ENCODE assay signal across 16 cellular contexts in genomic region chr4:18937746-18938145, GRCh38.
DNase-seq lines count a peak whose midpoint lies in the region; TF ChIP-seq lines count a peak whose summit lies in the region.
"Had no signal": no experiment of that assay in that cellular context is flagged by ENCODE, and none has a peak within 500 bp of the region (broad histone marks: within the 10 kb centered on the region; RNA-seq: fewer than 3 reads in every experiment).

No MANE protein-coding gene starts in this region.

- no peaks in the 10 kb centered on the region for H3K27me3 ChIP-seq in mammary epithelial cell (ENCODE audit: insufficient read depth, low read length)
- H3K27me3 ChIP-seq in endodermal cell (ENCODE audit: control insufficient read depth, insufficient read depth, low read length, poor library complexity, severe bottlenecking) = no peaks in the 10 kb centered on the region
- no peaks in the 10 kb centered on the region for H3K27me3 ChIP-seq in tibial artery

- H3K4me3 Mint-ChIP-seq in MCF 10A (ENCODE audit: unreplicated experiment) (no peak overlapping the region), endodermal cell (no peak overlapping the region), nephron (no peak overlapping the region)
- H3K4me3 Mint-ChIP-seq: CD4-positive, alpha-beta T cell; H9 had no signal

- H3K4me2 ChIP-seq in mammary epithelial cell (ENCODE audit: insufficient read depth, low read depth, low read length) = no peak overlapping the region
- H3K4me2 ChIP-seq: A549 had no signal

- intact Hi-C loops in MCF 10A (cut with micrococcal nuclease) = no loop called here
- intact Hi-C loops in mammary epithelial cell (cut with micrococcal nuclease) = no loop called here
- intact Hi-C loops in tibial artery (cut with DNase I; ENCODE audit: low total_unique reads) = no loop called here

- no peaks in the 10 kb centered on the region for H3K36me3 Mint-ChIP-seq in MCF 10A (ENCODE audit: insufficient read depth, unreplicated experiment)
- no peaks in the 10 kb centered on the region for H3K36me3 Mint-ChIP-seq in endodermal cell (ENCODE audit: low read depth)
- no peaks in the 10 kb centered on the region for H3K36me3 Mint-ChIP-seq in nephron (ENCODE audit: low read depth)

- H3K36me3 ChIP-seq in mammary epithelial cell (ENCODE audit: insufficient read depth, low read length) (no peaks in the 10 kb centered on the region), endodermal cell (ENCODE audit: control insufficient read depth, insufficient read depth, low read length) (no peaks in the 10 kb centered on the region), tibial artery (no peaks in the 10 kb centered on the region)

- WGBS in mammary epithelial cell (ENCODE audit: low coverage, missing lambda C conversion rate) = 50% methylated on average over 4 of the region's 4 CpGs
- WGBS in endodermal cell (ENCODE audit: insufficient coverage in 1 of 2, insufficient read length in 1 of 2), 2 experiments = 83 to 96% methylated on average over 1 to 3 of the region's 4 CpGs

- no peak overlapping the region for H3K27ac ChIP-seq in mammary epithelial cell (ENCODE audit: insufficient read depth, low read depth, low read length)
- no peak overlapping the region for H3K27ac ChIP-seq in endodermal cell (ENCODE audit: low read depth, low read length)
- no peak overlapping the region for H3K27ac ChIP-seq in tibial artery
- H3K27ac ChIP-seq: 22Rv1, A549, C4-2B had no signal

- in situ Hi-C loops in mammary epithelial cell (cut with MboI; ENCODE audit: low sequenced_read_pairs in 2 of 2) = loop anchor here (5.0 to 10.0 kb wide), 2 partner anchors 250 to 253 kb away; no protein-coding TSS in a partner anchor

- no peak overlapping the region for H2AFZ ChIP-seq in mammary epithelial cell (ENCODE audit: low read depth, low read length)

- H3K27ac Mint-ChIP-seq in MCF 10A (ENCODE audit: low read depth, unreplicated experiment) (no peak overlapping the region), endodermal cell (no peak overlapping the region), nephron (peak overlapping the region in 2 of 3 experiments; percentile 19 to 65)
- H3K27ac Mint-ChIP-seq: CD4-positive, alpha-beta T cell; H9 had no signal

- H3K4me1 Mint-ChIP-seq in MCF 10A (ENCODE audit: insufficient read depth, unreplicated experiment) (no peaks in the 10 kb centered on the region), endodermal cell (peaks cover 32% of the 10 kb centered on the region), nephron (peaks cover 23% of the 10 kb centered on the region)

- no peaks in the 10 kb centered on the region for H3K9me3 Mint-ChIP-seq in MCF 10A (ENCODE audit: unreplicated experiment)
- no peaks in the 10 kb centered on the region for H3K9me3 Mint-ChIP-seq in endodermal cell
- peaks cover 2% of the 10 kb centered on the region for H3K9me3 Mint-ChIP-seq in nephron
- H3K9me3 Mint-ChIP-seq: H9 had no signal

- no peaks in the 10 kb centered on the region for H3K4me1 ChIP-seq in mammary epithelial cell (ENCODE audit: insufficient read depth, low read length)
- H3K4me1 ChIP-seq in endodermal cell (ENCODE audit: control insufficient read depth, insufficient read depth, low read length) = no peaks in the 10 kb centered on the region
- H3K4me1 ChIP-seq in tibial artery = no peaks in the 10 kb centered on the region
- H3K4me1 ChIP-seq: A549, Caco-2 had no signal

- BruUV-seq in MCF 10A (replicated peaks; lab: Mats Ljungman, UMichigan) = no TSS peak
- no TSS peak for BruUV-seq in mammary epithelial cell (replicated peaks; lab: Mats Ljungman, UMichigan)

- H3K4me3 ChIP-seq in mammary epithelial cell (replicated peaks in 1 of 3; ENCODE audit: insufficient read depth in 1 of 3, low read depth in 2 of 3, low read length in 3 of 3) (no peak overlapping the region), endodermal cell (ENCODE audit: low read length) (peak overlapping the region; percentile 43), tibial artery (no peak overlapping the region)
- H3K4me3 ChIP-seq: A549, GM12878 had no signal

- no peaks in the 10 kb centered on the region for H4K20me1 ChIP-seq in mammary epithelial cell (ENCODE audit: insufficient read depth, low read length)

- no peaks in the 10 kb centered on the region for H3K9me3 ChIP-seq in mammary epithelial cell (replicated peaks; ENCODE audit: insufficient read depth, low read length)
- peaks cover 6% of the 10 kb centered on the region for H3K9me3 ChIP-seq in endodermal cell (ENCODE audit: control insufficient read depth, low read length)
- H3K9me3 ChIP-seq in tibial artery = no peaks in the 10 kb centered on the region
- H3K9me3 ChIP-seq: A549, Caco-2 had no signal

- dilution Hi-C loops in mammary epithelial cell (cut with HindIII; ENCODE audit: low sequenced_read_pairs) = no loop called here

- CTCF ChIA-PET in MCF 10A (lab: Yijun Ruan, JAX) = interaction anchor here (0.6 kb wide), 1 partner anchor 250 kb away, joined by 3 read pairs; no protein-coding TSS in a partner anchor
- CTCF ChIA-PET in mammary epithelial cell (lab: Charles Lee; ENCODE audit: low non-redundant PET) = no interaction called here

- DNase-seq in MCF 10A (ENCODE audit: unreplicated experiment) = peak; percentile 6
- DNase-seq in mammary epithelial cell = no peak
- no peak for DNase-seq in endodermal cell
- DNase-seq in DMS153 (lab: John Stamatoyannopoulos, UW) = no peak
- DNase-seq in D341Med (ENCODE audit: low spot score) = no peak
- no peak for DNase-seq in tibial artery
- DNase-seq: AML-193; Caco-2; CD4-positive, alpha-beta T cell; DMS79 treated with DMSO at 0.1 percent for 48 hours; H9 had no signal

- TF ChIP-seq CTCF in MCF 10A (IDR thresholded peaks at IDR 0.05; ENCODE audit: unreplicated experiment) (no peak), mammary epithelial cell (conservative IDR thresholded peaks at IDR 0.05 in 1 of 2, IDR thresholded peaks at IDR 0.05 in 1 of 2; ENCODE audit: extremely low read depth in 1 of 2, insufficient read depth in 1 of 2, low read depth in 1 of 2, low read length in 2 of 2) (no peak), endodermal cell (conservative IDR thresholded peaks at IDR 0.05) (no peak), nephron (IDR thresholded peaks at IDR 0.05; ENCODE audit: unreplicated experiment in 3 of 3) (no peak), tibial artery (IDR thresholded peaks at IDR 0.05) (no peak)

- H3K27me3 Mint-ChIP-seq in MCF 10A (ENCODE audit: insufficient read depth, unreplicated experiment) (no peaks in the 10 kb centered on the region), endodermal cell (ENCODE audit: insufficient read depth) (no peaks in the 10 kb centered on the region), nephron (ENCODE audit: low read depth) (no peaks in the 10 kb centered on the region)
- H3K27me3 Mint-ChIP-seq: CD4-positive, alpha-beta T cell had no signal

- POLR2A ChIA-PET in MCF 10A (lab: Yijun Ruan, JAX) = no interaction called here

- no peaks in the 10 kb centered on the region for H3K79me2 ChIP-seq in mammary epithelial cell (ENCODE audit: insufficient read depth, low read length)

- H3K9ac ChIP-seq in mammary epithelial cell (ENCODE audit: insufficient read depth, low read length) (no peak overlapping the region), endodermal cell (ENCODE audit: extremely low read depth, low read length, poor library complexity, severe bottlenecking) (no peak overlapping the region)

Comparison
In these comparisons a context has a peak if more than half of its experiments do, and no peak if none do; other contexts are left out.
1. H3K27ac Mint-ChIP-seq: peak in nephron (2 of 3); none in MCF 10A (single experiment) and endodermal cell (single experiment).